Comparison of ENCODE assay signal across 11 cellular contexts in the genomic region with DNA sequence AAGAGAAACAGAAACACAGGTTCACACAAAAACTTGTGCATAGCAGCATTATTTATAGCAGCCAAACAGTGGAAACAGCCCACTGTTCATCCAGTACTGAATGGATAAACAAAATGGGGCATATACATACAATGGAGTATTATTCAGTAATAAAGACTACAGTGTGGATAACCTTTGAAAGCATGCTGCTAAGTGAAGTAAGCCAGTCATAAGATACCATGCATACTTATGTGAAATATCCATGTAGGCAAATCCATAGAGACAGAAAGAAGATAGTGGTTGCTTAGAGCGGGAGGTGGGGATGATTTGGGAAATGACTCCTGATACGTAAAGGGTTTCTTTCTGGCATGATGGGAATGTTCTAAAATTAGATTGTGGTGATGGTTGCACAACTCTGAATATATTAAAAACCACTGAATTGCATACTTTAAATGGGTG.
A peak's percentile ranks its signal among the peaks of the same experiment; 100 is the strongest.
DNase-seq lines count a peak whose midpoint lies in the region; ATAC-seq, FAIRE-seq and TF ChIP-seq lines count a peak whose summit lies in the region.
"Had no signal": no experiment of that assay in that cellular context is flagged by ENCODE, and none has a peak within 500 bp of the region (broad histone marks: within the 10 kb centered on the region; RNA-seq: fewer than 3 reads in every experiment).

No MANE protein-coding gene starts in this region.

- H3K4me2 ChIP-seq in HCT116 (ENCODE audit: low read length) = peak overlapping the region; percentile 16; the same call in 1 of the 2 replicates
- peak overlapping the region; percentile 10 for H3K4me2 ChIP-seq in mammary epithelial cell (ENCODE audit: insufficient read depth, low read depth, low read length)
- peak overlapping the region; percentile 39 for H3K4me2 ChIP-seq in keratinocyte (ENCODE audit: control insufficient read depth, extremely low read depth, insufficient read depth, low read depth, low read length)

- H3K9me3 ChIP-seq in HCT116 (ENCODE audit: control insufficient read depth in 1 of 2, insufficient read depth in 1 of 2, low read depth in 1 of 2, low read length in 2 of 2) (no peaks in the 10 kb centered on the region), mammary epithelial cell (replicated peaks; ENCODE audit: insufficient read depth, low read length) (no peaks in the 10 kb centered on the region), keratinocyte (ENCODE audit: control insufficient read depth, low read depth, low read length) (no peaks in the 10 kb centered on the region)
- H3K9me3 ChIP-seq: body of pancreas had no signal

- BruUV-seq in HCT116 (replicated peaks; lab: Mats Ljungman, UMichigan) (no TSS peak), mammary epithelial cell (replicated peaks; lab: Mats Ljungman, UMichigan) (no TSS peak)

- POLR2A ChIA-PET in HCT116 (lab: Charles Lee) = no interaction called here

- in situ Hi-C loops in mammary epithelial cell (cut with MboI; ENCODE audit: low sequenced_read_pairs in 2 of 2) = no loop called here

- TF ChIP-seq CTCF in HCT116 (IDR thresholded peaks at IDR 0.05 in 2 of 3, conservative IDR thresholded peaks at IDR 0.05 in 1 of 3; ENCODE audit: borderline replicate concordance in 1 of 3, insufficient read depth in 1 of 3, low read depth in 2 of 3, low read length in 2 of 3) = no peak
- TF ChIP-seq CTCF in mammary epithelial cell (conservative IDR thresholded peaks at IDR 0.05 in 1 of 2, IDR thresholded peaks at IDR 0.05 in 1 of 2; ENCODE audit: extremely low read depth in 1 of 2, insufficient read depth in 1 of 2, low read depth in 1 of 2, low read length in 2 of 2) = no peak
- TF ChIP-seq CTCF in keratinocyte (optimal IDR thresholded peaks at IDR 0.05 in 1 of 3, IDR thresholded peaks at IDR 0.05 in 1 of 3, conservative IDR thresholded peaks at IDR 0.05 in 1 of 3; ENCODE audit: extremely low read depth in 1 of 3, insufficient read depth in 2 of 3, low read length in 3 of 3) = no peak

- no peak for TF ChIP-seq POLR2A in HCT116 (IDR thresholded peaks at IDR 0.05; ENCODE audit: borderline replicate concordance, extremely low read depth, insufficient read depth, insufficient read length)

- FAIRE-seq in keratinocyte (lab: Jason Lieb, UNC) = peak; percentile 44

- no peaks in the 10 kb centered on the region; the same call in 1 of the 2 replicates for H4K20me1 ChIP-seq in HCT116 (ENCODE audit: insufficient read depth)
- no peaks in the 10 kb centered on the region for H4K20me1 ChIP-seq in mammary epithelial cell (ENCODE audit: insufficient read depth, low read length)
- no peaks in the 10 kb centered on the region for H4K20me1 ChIP-seq in keratinocyte (ENCODE audit: control insufficient read depth, extremely low read depth, insufficient read depth, low read length)

- no peak overlapping the region for H3K4me3 ChIP-seq in HCT116 (replicated peaks in 1 of 2; ENCODE audit: low read depth in 1 of 2, low read length in 2 of 2)
- H3K4me3 ChIP-seq in mammary epithelial cell (replicated peaks in 1 of 3; ENCODE audit: insufficient read depth in 1 of 3, low read depth in 2 of 3, low read length in 3 of 3) = no peak overlapping the region
- no peak overlapping the region for H3K4me3 ChIP-seq in keratinocyte (ENCODE audit: control insufficient read depth in 2 of 3, extremely low read depth in 1 of 3, insufficient read depth in 2 of 3, low read depth in 1 of 3, low read length in 3 of 3)
- H3K4me3 ChIP-seq: body of pancreas had no signal

- H3K27ac ChIP-seq in HCT116 (ENCODE audit: low read depth, low read length) (no peak overlapping the region), mammary epithelial cell (ENCODE audit: insufficient read depth, low read depth, low read length) (no peak overlapping the region), keratinocyte (ENCODE audit: control insufficient read depth, insufficient read depth, low read length) (no peak overlapping the region)

- RAD21 ChIA-PET in HCT116 (lab: Charles Lee; ENCODE audit: low non-redundant PET in 1 of 2, low total read pairs in 2 of 2, uncharacterized antibody in 2 of 2, unreplicated experiment in 2 of 2) = no interaction called here

- DNase-seq in HCT116 (ENCODE audit: low read depth, low spot score) (no peak), mammary epithelial cell (peak; percentile 16), keratinocyte (ENCODE audit: low read depth, low spot score) (no peak), superior temporal gyrus (ENCODE audit: extremely low spot score) (peak; percentile 83), GF-D8 (lab: John Stamatoyannopoulos, UW) (no peak), NCI-H2196 (lab: John Stamatoyannopoulos, UW; ENCODE audit: unreplicated experiment) (no peak), SK-N-DZ (ENCODE audit: low spot score) (no peak)
- DNase-seq: activated CD4-positive, alpha-beta T cell treated with anti-CD3 and anti-CD28 coated beads, Interleukin-2, amount 10 ng/mL, durations not matched to agents 7 days and 5 days had no signal

- H3K9me2 ChIP-seq in HCT116 (ENCODE audit: insufficient read depth) = no peaks in the 10 kb centered on the region

- dilution Hi-C loops in mammary epithelial cell (cut with HindIII; ENCODE audit: low sequenced_read_pairs) = no loop called here
- dilution Hi-C loops in keratinocyte (cut with MboI; ENCODE audit: extremely low pct_ligation_motif_present, low sequenced_read_pairs) = no loop called here

- ATAC-seq in HCT116 (no peak), GM19395 (IDR thresholded peaks at IDR 0.05; ENCODE audit: unreplicated experiment) (no peak)
- ATAC-seq: stimulated activated memory B cell treated with anti-CD40 and anti-IgM and Interleukin-4, amounts not matched to agents 10 μg/mL and 1 μg/mL and 100 μg/mL, for 72 hours had no signal

- no peaks in the 10 kb centered on the region for H3K79me2 ChIP-seq in HCT116 (ENCODE audit: insufficient read depth, low read length)
- no peaks in the 10 kb centered on the region for H3K79me2 ChIP-seq in mammary epithelial cell (ENCODE audit: insufficient read depth, low read length)
- H3K79me2 ChIP-seq in keratinocyte (ENCODE audit: control insufficient read depth, insufficient read depth, low read length) = no peaks in the 10 kb centered on the region

- TF ChIP-seq RAD21 in HCT116 (IDR thresholded peaks at IDR 0.05; ENCODE audit: low read depth) = no peak

- H3K27me3 ChIP-seq in HCT116 (ENCODE audit: insufficient read depth, low read length) (no peaks in the 10 kb centered on the region), mammary epithelial cell (ENCODE audit: insufficient read depth, low read length) (no peaks in the 10 kb centered on the region), keratinocyte (ENCODE audit: control insufficient read depth, extremely low read depth, insufficient read depth, low read length) (no peaks in the 10 kb centered on the region)
- H3K27me3 ChIP-seq: body of pancreas had no signal

- H3K36me3 ChIP-seq in HCT116 (ENCODE audit: control insufficient read depth in 1 of 2, insufficient read depth in 2 of 2, low read length in 2 of 2) = no peaks in the 10 kb centered on the region
- no peaks in the 10 kb centered on the region for H3K36me3 ChIP-seq in mammary epithelial cell (ENCODE audit: insufficient read depth, low read length)
- H3K36me3 ChIP-seq in keratinocyte (ENCODE audit: control insufficient read depth in 2 of 2, extremely low read depth in 1 of 2, insufficient read depth in 2 of 2, low read length in 2 of 2) = no peaks in the 10 kb centered on the region

- 53% methylated on average over 2 of the region's 2 CpGs for WGBS in mammary epithelial cell (ENCODE audit: low coverage, missing lambda C conversion rate)

- no peaks in the 10 kb centered on the region for H3K9me1 ChIP-seq in keratinocyte (ENCODE audit: control insufficient read depth, extremely low read depth, insufficient read depth, low read length)

- no peak overlapping the region for H3K9ac ChIP-seq in HCT116 (ENCODE audit: low read length)
- H3K9ac ChIP-seq in mammary epithelial cell (ENCODE audit: insufficient read depth, low read length) = no peak overlapping the region
- no peak overlapping the region for H3K9ac ChIP-seq in keratinocyte (ENCODE audit: control insufficient read depth, extremely low read depth, insufficient read depth, low read length)

- no peak overlapping the region for H2AFZ ChIP-seq in HCT116 (ENCODE audit: low read depth, low read length, poor library complexity, severe bottlenecking)
- no peak overlapping the region for H2AFZ ChIP-seq in mammary epithelial cell (ENCODE audit: low read depth, low read length)
- H2AFZ ChIP-seq in keratinocyte (ENCODE audit: control insufficient read depth, low read length) = no peak overlapping the region

- CTCF ChIA-PET in HCT116 (lab: Charles Lee) = no interaction called here
- CTCF ChIA-PET in mammary epithelial cell (lab: Charles Lee; ENCODE audit: low non-redundant PET) = no interaction called here

- H3K4me1 ChIP-seq in HCT116 (ENCODE audit: control insufficient read depth in 1 of 2, insufficient read depth in 2 of 2, low read length in 2 of 2) (peaks cover 3 to 45% of the 10 kb centered on the region in 2 experiments; a peak in 2 of 4 replicates), mammary epithelial cell (ENCODE audit: insufficient read depth, low read length) (peaks cover 11% of the 10 kb centered on the region), keratinocyte (ENCODE audit: control insufficient read depth, extremely low read depth, insufficient read depth, low read length) (peaks cover 26% of the 10 kb centered on the region)

- intact Hi-C loops in HCT116 (cut with micrococcal nuclease) (no loop called here), mammary epithelial cell (cut with micrococcal nuclease) (loop anchor here (5.0 kb wide), 1 partner anchor 61 kb away; no protein-coding TSS in a partner anchor)

TF ChIP-seq in HCT116, 20 proteins besides CTCF, POLR2A, EP300 and RAD21 (continues in another document):
- TF ChIP-seq EZH2 (IDR thresholded peaks at IDR 0.05) (no peak), SIN3A (IDR thresholded peaks at IDR 0.05; ENCODE audit: low read depth) (no peak)

Comparison
In these comparisons a context has a peak if more than half of its experiments do, and no peak if none do; other contexts are left out.
1. DNase-seq: peak in mammary epithelial cell (single experiment) and superior temporal gyrus (single experiment); none in HCT116 (single experiment), keratinocyte (single experiment), GF-D8 (single experiment), NCI-H2196 (single experiment) and SK-N-DZ (single experiment).
2. Peak in every context shown above with its lines, with median percentiles within 50 percentile points of each other: H3K4me2 ChIP-seq.